ENCODE assay signal across 1 cellular context in the genomic region with DNA sequence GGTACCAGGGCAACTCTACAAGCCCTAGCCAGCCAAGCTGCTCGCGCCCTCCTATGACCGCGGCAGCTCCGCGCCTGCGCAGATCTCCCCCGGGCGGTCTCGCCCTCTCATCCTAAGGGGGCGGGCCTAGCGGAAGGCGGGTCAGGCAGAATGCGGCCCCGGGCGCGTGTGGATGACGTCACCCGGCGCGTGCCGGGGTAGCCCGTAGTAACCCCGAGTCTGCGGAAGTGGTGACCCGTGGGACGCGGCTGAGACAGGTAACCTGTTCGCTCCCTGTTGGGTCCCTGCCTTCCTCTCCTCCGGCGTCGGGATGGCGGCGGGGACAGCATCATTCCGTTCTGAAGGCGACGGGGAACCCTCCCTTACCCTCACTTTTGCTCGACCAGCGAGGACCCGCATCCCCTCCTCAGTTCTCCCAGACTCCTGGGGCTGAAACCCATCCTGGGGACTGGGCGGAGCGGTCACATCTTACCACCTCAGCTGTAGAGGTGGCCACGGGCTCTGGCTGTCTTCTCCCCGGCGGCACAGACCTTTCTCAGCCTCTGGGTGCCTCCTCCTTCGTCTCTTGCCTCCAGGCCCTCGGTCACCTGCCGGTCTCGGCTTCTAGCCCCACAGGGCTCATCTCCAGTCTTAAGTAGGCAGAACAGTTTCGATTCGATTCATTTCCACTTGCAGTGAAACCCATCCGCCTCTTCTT.
TF ChIP-seq lines count a peak whose summit lies in the region.

Gene AOPEP, plus strand, starts transcription at position 205 of the 697 bp plus-strand sequence. CDS start 33,085 bp downstream, outside the sequence.

TF ChIP-seq in HepG2, 621 proteins besides CTCF, POLR2A, EP300 and RAD21 (continued from another document and continues in another):
- TF ChIP-seq, protein P1, sequence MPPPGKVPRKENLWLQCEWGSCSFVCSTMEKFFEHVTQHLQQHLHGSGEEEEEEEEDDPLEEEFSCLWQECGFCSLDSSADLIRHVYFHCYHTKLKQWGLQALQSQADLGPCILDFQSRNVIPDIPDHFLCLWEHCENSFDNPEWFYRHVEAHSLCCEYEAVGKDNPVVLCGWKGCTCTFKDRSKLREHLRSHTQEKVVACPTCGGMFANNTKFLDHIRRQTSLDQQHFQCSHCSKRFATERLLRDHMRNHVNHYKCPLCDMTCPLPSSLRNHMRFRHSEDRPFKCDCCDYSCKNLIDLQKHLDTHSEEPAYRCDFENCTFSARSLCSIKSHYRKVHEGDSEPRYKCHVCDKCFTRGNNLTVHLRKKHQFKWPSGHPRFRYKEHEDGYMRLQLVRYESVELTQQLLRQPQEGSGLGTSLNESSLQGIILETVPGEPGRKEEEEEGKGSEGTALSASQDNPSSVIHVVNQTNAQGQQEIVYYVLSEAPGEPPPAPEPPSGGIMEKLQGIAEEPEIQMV (CRISPR knock-in tag; IDR thresholded peaks at IDR 0.05; ENCODE audit: low read depth) = no peak
- TF ChIP-seq PHF5A (CRISPR knock-in tag; IDR thresholded peaks at IDR 0.05; ENCODE audit: low read depth, unreplicated experiment) (no peak), KLF6 (CRISPR knock-in tag; IDR thresholded peaks at IDR 0.05) (peak; percentile 82), AKNA (CRISPR knock-in tag; IDR thresholded peaks at IDR 0.05; ENCODE audit: borderline replicate concordance) (no peak), ZNF24 (IDR thresholded peaks at IDR 0.05) (no peak), HMGXB4 (CRISPR knock-in tag; IDR thresholded peaks at IDR 0.05; ENCODE audit: borderline replicate concordance in 1 of 2, low read depth in 1 of 2) (peak; percentile 37 to 60; a peak in 1 of 4 replicates), ZNF367 (CRISPR knock-in tag; IDR thresholded peaks at IDR 0.05; ENCODE audit: borderline replicate concordance) (peak; percentile 69; the same call in 1 of the 2 replicates), NFYB (CRISPR knock-in tag; IDR thresholded peaks at IDR 0.05) (peak; percentile 69), ZBTB1 (CRISPR knock-in tag; IDR thresholded peaks at IDR 0.05; ENCODE audit: borderline replicate concordance) (no peak), RBM39 (IDR thresholded peaks at IDR 0.05; ENCODE audit: low read depth, low read length, poor library complexity, severe bottlenecking) (peak; percentile 69), SP4 (CRISPR knock-in tag; IDR thresholded peaks at IDR 0.05) (peak; percentile 93), ATM (IDR thresholded peaks at IDR 0.05; ENCODE audit: borderline replicate concordance) (no peak), SMARCC2 (IDR thresholded peaks at IDR 0.05) (no peak), AFF4 (CRISPR knock-in tag; IDR thresholded peaks at IDR 0.05) (no peak), HNRNPH1 (optimal IDR thresholded peaks at IDR 0.05; ENCODE audit: low read depth, low read length) (no peak), ZNF260 (CRISPR knock-in tag; IDR thresholded peaks at IDR 0.05; ENCODE audit: borderline replicate concordance, low read depth) (no peak), AGO1 (IDR thresholded peaks at IDR 0.05; ENCODE audit: low read depth, low read length, poor library complexity, severe bottlenecking) (peak; percentile 35), ZFAT (CRISPR knock-in tag; conservative IDR thresholded peaks at IDR 0.05) (no peak), ZFX (CRISPR knock-in tag; IDR thresholded peaks at IDR 0.05; ENCODE audit: low read depth) (peak; percentile 43; the same call in 1 of the 2 replicates), BCL3 (CRISPR knock-in tag; IDR thresholded peaks at IDR 0.05) (no peak; the same call in 1 of the 2 replicates), RXRB (CRISPR knock-in tag; IDR thresholded peaks at IDR 0.05; ENCODE audit: borderline replicate concordance) (peak; percentile 78), TBL1XR1 (IDR thresholded peaks at IDR 0.05; ENCODE audit: borderline replicate concordance, low read length, partially characterized antibody) (peak; percentile 75), ZNF275 (CRISPR knock-in tag; IDR thresholded peaks at IDR 0.05; ENCODE audit: borderline replicate concordance) (peak; percentile 82; the same call in 1 of the 2 replicates), TFE3 (CRISPR knock-in tag; IDR thresholded peaks at IDR 0.05) (peak; percentile 59; the same call in 1 of the 2 replicates), CREM (IDR thresholded peaks at IDR 0.05) (peak; percentile 99), CREM (CRISPR knock-in tag; IDR thresholded peaks at IDR 0.05) (peak; percentile 90)
- TF ChIP-seq, protein P2, sequence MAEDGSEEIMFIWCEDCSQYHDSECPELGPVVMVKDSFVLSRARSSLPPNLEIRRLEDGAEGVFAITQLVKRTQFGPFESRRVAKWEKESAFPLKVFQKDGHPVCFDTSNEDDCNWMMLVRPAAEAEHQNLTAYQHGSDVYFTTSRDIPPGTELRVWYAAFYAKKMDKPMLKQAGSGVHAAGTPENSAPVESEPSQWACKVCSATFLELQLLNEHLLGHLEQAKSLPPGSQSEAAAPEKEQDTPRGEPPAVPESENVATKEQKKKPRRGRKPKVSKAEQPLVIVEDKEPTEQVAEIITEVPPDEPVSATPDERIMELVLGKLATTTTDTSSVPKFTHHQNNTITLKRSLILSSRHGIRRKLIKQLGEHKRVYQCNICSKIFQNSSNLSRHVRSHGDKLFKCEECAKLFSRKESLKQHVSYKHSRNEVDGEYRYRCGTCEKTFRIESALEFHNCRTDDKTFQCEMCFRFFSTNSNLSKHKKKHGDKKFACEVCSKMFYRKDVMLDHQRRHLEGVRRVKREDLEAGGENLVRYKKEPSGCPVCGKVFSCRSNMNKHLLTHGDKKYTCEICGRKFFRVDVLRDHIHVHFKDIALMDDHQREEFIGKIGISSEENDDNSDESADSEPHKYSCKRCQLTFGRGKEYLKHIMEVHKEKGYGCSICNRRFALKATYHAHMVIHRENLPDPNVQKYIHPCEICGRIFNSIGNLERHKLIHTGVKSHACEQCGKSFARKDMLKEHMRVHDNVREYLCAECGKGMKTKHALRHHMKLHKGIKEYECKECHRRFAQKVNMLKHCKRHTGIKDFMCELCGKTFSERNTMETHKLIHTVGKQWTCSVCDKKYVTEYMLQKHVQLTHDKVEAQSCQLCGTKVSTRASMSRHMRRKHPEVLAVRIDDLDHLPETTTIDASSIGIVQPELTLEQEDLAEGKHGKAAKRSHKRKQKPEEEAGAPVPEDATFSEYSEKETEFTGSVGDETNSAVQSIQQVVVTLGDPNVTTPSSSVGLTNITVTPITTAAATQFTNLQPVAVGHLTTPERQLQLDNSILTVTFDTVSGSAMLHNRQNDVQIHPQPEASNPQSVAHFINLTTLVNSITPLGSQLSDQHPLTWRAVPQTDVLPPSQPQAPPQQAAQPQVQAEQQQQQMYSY (CRISPR knock-in tag; IDR thresholded peaks at IDR 0.05) = no peak
